Comparison of ENCODE assay signal across 13 cellular contexts in the genomic region with DNA sequence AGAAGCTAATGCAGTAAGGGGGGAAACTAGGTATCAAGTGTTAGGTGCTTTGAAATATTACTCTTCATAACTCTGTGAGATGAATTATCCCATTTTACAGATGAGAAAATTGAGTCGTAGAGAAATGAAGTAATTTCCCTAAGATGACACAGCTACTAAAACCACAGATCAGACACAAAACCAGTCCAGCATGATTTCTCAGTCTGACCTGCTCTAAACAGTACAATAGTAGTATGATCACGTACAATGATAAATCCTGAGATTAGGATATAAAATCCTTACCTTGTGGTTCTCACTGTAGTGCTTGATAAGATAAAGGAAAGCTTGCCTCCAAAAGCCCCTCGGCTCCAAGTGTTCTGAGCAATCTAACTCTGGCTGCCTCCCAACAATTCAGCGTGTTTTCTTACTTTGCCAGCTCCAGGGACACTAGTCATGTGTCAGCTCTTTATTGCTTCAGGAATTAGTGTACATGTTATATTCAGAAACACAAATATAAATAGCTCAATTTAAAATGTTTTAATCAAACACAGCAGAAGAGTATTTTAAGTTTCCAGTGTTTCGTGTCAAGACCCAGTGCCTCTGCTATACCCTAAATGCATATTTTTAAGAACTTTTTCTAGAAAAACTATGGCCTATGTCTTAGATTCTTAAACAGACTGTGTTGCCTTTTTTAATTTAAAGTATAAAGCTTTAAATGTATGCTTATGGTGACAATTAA.
DNase-seq lines count a peak whose midpoint lies in the region; ATAC-seq and TF ChIP-seq lines count a peak whose summit lies in the region.
"Had no signal": no experiment of that assay in that cellular context is flagged by ENCODE, and none has a peak within 500 bp of the region (broad histone marks: within the 10 kb centered on the region; RNA-seq: fewer than 3 reads in every experiment).

No MANE protein-coding gene starts in this region.

- H3K27ac ChIP-seq in cardiac muscle cell: peak overlapping the region; percentile 20
- H3K27ac ChIP-seq in adrenal gland: no peak overlapping the region
- H3K27ac ChIP-seq in heart right ventricle: no peak overlapping the region
- H3K27ac ChIP-seq in testis: no peak overlapping the region
- H3K27ac ChIP-seq: uterus had no signal

- H3K36me3 ChIP-seq in cardiac muscle cell: no peaks in the 10 kb centered on the region
- H3K36me3 ChIP-seq in adrenal gland (replicated peaks in 1 of 2): no peaks in the 10 kb centered on the region
- no peaks in the 10 kb centered on the region for H3K36me3 ChIP-seq in heart right ventricle
- H3K36me3 ChIP-seq in testis (ENCODE audit: low read depth, missing control alignments): no peaks in the 10 kb centered on the region
- H3K36me3 ChIP-seq: uterus had no signal

- WGBS in adrenal gland, 4 donors: 48 to 61% (median 50%) methylated on average over 5 of the region's 5 CpGs
- 36 to 46% methylated on average over 5 of the region's 5 CpGs for WGBS in heart right ventricle, 2 donors
- WGBS in testis, 2 donors: 53 to 56% methylated on average over 5 of the region's 5 CpGs

- H3K4me3 ChIP-seq in cardiac muscle cell (no peak overlapping the region), adrenal gland (no peak overlapping the region), heart right ventricle (no peak overlapping the region), testis (no peak overlapping the region)
- H3K4me3 ChIP-seq: uterus had no signal

- TF ChIP-seq CTCF in cardiac muscle cell (IDR thresholded peaks at IDR 0.05; ENCODE audit: low read depth, low read length) (no peak), adrenal gland (IDR thresholded peaks at IDR 0.05) (no peak), heart right ventricle (IDR thresholded peaks at IDR 0.05) (no peak), testis (IDR thresholded peaks at IDR 0.05) (no peak)

- DNase-seq in cardiac muscle cell (ENCODE audit: low read depth in 1 of 2, low spot score in 1 of 2): peak; percentile 59 to 60
- DNase-seq in cardiac septum (ENCODE audit: low spot score): no peak
- DNase-seq in adrenal gland: peak; percentile 52 to 75 (median 64)
- DNase-seq in heart right ventricle: peak in 1 of 2 donors; percentile 36
- DNase-seq in testis: peak; percentile 57
- no peak for DNase-seq in AG08395 (ENCODE audit: low spot score)
- DNase-seq in NOMO-1 (lab: John Stamatoyannopoulos, UW; ENCODE audit: unreplicated experiment in 2 of 2): no peak
- no peak for DNase-seq in stimulated activated CD4-positive, alpha-beta T cell treated with anti-CD3 and anti-CD28 coated beads, Interleukin-2, amount 100 ng/mL, for 24 hours
- DNase-seq: activated CD4-positive, alpha-beta T cell treated with anti-CD3 and anti-CD28 coated beads, Interleukin-2, amount 10 ng/mL, durations not matched to agents 7 days and 5 days; effector memory CD4-positive, alpha-beta T cell; occipital lobe; SK-N-SH; uterus had no signal

- TF ChIP-seq POLR2A in adrenal gland (IDR thresholded peaks at IDR 0.05) (no peak), testis (IDR thresholded peaks at IDR 0.05) (no peak)

- peak in 7 of 8 donors; percentile 37 to 85 (median 65) for ATAC-seq in heart right ventricle

- H3K4me1 ChIP-seq in cardiac muscle cell (ENCODE audit: low read depth) (peaks cover 51% of the 10 kb centered on the region), adrenal gland (replicated peaks in 1 of 2) (peaks cover 9 to 11% of the 10 kb centered on the region in 2 donors), heart right ventricle (peaks cover 4 to 38% (median 24%) of the 10 kb centered on the region in 9 donors), testis (peaks cover 13% of the 10 kb centered on the region)
- H3K4me1 ChIP-seq: uterus had no signal

- H3K27me3 ChIP-seq in cardiac muscle cell: no peaks in the 10 kb centered on the region
- H3K27me3 ChIP-seq in adrenal gland: no peaks in the 10 kb centered on the region
- H3K27me3 ChIP-seq in heart right ventricle: no peaks in the 10 kb centered on the region
- H3K27me3 ChIP-seq in testis: no peaks in the 10 kb centered on the region
- H3K27me3 ChIP-seq: uterus had no signal

- no peaks in the 10 kb centered on the region for H3K9me3 ChIP-seq in cardiac muscle cell (ENCODE audit: low read depth)
- H3K9me3 ChIP-seq in adrenal gland (replicated peaks in 1 of 3): no peaks in the 10 kb centered on the region
- peaks cover 0 to 6% (median 0%) of the 10 kb centered on the region in 11 donors for H3K9me3 ChIP-seq in heart right ventricle
- H3K9me3 ChIP-seq in testis: no peaks in the 10 kb centered on the region
- H3K9me3 ChIP-seq: SK-N-SH, uterus had no signal

- intact Hi-C loops in cardiac septum (cut with DNase I) (no loop called here), adrenal gland (cut with DNase I) (no loop called here), heart right ventricle (cut with DNase I) (no loop called here), testis (cut with DNase I; ENCODE audit: low total_unique reads) (no loop called here)

Comparison
In these comparisons a context has a peak if more than half of its experiments do, and no peak if none do; other contexts are left out.
1. DNase-seq: peak in cardiac muscle cell (2 of 2), adrenal gland (7 of 7) and testis (single experiment); none in cardiac septum (single experiment), AG08395 (single experiment), NOMO-1 (0 of 2) and stimulated activated CD4-positive, alpha-beta T cell treated with anti-CD3 and anti-CD28 coated beads, Interleukin-2, amount 100 ng/mL, for 24 hours (0 of 2).